In the genomic region with DNA sequence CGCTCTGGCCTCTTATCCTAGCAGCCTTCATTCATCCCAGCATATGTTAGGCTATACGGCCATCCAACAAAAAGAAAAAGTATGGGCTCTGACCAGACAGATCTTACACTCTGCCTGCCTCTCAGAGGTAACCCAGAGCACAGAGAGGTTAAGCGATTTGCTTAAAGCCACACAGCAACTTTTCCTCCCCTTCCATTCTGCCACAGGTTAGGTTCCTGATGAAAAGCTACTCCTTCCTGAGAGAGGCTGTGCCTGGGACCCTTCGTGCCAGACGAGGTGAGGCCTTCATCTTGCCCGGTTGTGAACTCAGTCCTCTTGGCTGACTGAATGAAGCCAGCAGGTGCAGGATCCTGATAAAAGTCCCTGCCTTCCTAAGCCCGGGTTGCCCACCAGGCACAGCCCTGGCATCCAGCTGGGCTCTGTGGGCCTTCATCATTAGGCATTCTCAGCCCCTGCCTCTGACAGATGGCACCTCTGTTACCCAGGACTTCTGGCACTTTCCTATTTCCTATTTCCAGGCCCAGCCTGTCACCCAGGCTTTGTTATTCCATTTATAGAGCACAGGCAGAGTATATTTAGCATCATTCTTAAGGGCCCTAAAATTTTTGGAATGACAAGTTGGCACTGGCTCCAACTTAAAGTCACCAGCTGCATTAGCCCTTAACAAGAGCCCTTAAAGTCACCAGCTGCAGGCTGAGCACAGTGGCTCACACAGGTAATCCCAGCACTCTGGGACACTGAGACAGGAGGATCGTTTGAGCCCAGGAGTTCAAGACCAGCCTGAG, we compare ENCODE assay signal across 1 cellular context.
TF ChIP-seq lines count a peak whose summit lies in the region.

No MANE protein-coding gene starts in this region.

TF ChIP-seq in GM23338, 12 proteins besides CTCF, POLR2A, EP300 and RAD21 (continued from another document):
- TF ChIP-seq ETS1 (IDR thresholded peaks at IDR 0.05) (no peak), NANOG (IDR thresholded peaks at IDR 0.05; ENCODE audit: borderline replicate concordance) (no peak), ZNF114 (CRISPR knock-in tag; IDR thresholded peaks at IDR 0.05) (no peak), STAT1 (IDR thresholded peaks at IDR 0.05; ENCODE audit: unreplicated experiment) (no peak), ZNF331 (CRISPR knock-in tag; IDR thresholded peaks at IDR 0.05; ENCODE audit: low read depth) (no peak), EZH2 (IDR thresholded peaks at IDR 0.05; ENCODE audit: low read depth, unreplicated experiment) (no peak), CREB1 (CRISPR knock-in tag; IDR thresholded peaks at IDR 0.05; ENCODE audit: low read depth) (no peak)
- TF ChIP-seq, protein P1, sequence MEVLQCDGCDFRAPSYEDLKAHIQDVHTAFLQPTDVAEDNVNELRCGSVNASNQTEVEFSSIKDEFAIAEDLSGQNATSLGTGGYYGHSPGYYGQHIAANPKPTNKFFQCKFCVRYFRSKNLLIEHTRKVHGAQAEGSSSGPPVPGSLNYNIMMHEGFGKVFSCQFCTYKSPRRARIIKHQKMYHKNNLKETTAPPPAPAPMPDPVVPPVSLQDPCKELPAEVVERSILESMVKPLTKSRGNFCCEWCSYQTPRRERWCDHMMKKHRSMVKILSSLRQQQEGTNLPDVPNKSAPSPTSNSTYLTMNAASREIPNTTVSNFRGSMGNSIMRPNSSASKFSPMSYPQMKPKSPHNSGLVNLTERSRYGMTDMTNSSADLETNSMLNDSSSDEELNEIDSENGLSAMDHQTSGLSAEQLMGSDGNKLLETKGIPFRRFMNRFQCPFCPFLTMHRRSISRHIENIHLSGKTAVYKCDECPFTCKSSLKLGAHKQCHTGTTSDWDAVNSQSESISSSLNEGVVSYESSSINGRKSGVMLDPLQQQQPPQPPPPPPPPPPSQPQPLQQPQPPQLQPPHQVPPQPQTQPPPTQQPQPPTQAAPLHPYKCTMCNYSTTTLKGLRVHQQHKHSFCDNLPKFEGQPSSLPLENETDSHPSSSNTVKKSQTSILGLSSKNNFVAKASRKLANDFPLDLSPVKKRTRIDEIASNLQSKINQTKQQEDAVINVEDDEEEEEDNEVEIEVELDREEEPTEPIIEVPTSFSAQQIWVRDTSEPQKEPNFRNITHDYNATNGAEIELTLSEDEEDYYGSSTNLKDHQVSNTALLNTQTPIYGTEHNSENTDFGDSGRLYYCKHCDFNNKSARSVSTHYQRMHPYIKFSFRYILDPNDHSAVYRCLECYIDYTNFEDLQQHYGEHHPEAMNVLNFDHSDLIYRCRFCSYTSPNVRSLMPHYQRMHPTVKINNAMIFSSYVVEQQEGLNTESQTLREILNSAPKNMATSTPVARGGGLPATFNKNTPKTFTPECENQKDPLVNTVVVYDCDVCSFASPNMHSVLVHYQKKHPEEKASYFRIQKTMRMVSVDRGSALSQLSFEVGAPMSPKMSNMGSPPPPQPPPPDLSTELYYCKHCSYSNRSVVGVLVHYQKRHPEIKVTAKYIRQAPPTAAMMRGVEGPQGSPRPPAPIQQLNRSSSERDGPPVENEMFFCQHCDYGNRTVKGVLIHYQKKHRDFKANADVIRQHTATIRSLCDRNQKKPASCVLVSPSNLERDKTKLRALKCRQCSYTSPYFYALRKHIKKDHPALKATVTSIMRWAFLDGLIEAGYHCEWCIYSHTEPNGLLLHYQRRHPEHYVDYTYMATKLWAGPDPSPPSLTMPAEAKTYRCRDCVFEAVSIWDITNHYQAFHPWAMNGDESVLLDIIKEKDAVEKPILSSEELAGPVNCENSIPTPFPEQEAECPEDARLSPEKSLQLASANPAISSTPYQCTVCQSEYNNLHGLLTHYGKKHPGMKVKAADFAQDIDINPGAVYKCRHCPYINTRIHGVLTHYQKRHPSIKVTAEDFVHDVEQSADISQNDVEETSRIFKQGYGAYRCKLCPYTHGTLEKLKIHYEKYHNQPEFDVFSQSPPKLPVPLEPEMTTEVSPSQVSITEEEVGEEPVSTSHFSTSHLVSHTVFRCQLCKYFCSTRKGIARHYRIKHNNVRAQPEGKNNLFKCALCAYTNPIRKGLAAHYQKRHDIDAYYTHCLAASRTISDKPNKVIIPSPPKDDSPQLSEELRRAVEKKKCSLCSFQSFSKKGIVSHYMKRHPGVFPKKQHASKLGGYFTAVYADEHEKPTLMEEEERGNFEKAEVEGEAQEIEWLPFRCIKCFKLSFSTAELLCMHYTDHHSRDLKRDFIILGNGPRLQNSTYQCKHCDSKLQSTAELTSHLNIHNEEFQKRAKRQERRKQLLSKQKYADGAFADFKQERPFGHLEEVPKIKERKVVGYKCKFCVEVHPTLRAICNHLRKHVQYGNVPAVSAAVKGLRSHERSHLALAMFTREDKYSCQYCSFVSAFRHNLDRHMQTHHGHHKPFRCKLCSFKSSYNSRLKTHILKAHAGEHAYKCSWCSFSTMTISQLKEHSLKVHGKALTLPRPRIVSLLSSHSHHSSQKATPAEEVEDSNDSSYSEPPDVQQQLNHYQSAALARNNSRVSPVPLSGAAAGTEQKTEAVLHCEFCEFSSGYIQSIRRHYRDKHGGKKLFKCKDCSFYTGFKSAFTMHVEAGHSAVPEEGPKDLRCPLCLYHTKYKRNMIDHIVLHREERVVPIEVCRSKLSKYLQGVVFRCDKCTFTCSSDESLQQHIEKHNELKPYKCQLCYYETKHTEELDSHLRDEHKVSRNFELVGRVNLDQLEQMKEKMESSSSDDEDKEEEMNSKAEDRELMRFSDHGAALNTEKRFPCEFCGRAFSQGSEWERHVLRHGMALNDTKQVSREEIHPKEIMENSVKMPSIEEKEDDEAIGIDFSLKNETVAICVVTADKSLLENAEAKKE (CRISPR knock-in tag; IDR thresholded peaks at IDR 0.05), result no peak
TF ChIP-seq in GM23338: peak in this region for 0.
